ENCODE assay signal across 8 cellular contexts in the genomic region with DNA sequence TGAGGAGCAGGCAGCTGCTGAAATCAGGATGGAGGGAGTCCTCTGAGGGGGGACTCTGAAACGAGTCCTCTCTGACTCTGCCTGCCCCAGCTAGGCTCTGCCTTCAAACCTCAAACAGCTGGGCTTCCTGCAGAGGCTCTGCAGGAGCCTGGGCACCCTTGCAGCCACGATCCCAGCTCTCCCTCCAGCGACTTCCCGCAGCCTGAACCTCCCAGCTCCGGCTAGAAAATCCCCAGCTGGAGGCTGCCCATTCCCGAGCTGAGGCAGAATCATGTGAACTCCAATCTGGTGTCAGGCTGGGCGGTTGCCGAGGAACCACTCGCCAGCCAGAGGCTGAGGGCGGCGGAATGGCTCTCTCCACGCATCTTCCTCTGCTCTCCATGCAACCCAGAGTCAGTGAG. TPM values are rescaled to one million over a fixed set of nuclear protein-coding genes. Genes with fewer than 3 reads are reported as not detected.
DNase-seq lines count a peak whose midpoint lies in the region; ATAC-seq and TF ChIP-seq lines count a peak whose summit lies in the region.

A gene with protein sequence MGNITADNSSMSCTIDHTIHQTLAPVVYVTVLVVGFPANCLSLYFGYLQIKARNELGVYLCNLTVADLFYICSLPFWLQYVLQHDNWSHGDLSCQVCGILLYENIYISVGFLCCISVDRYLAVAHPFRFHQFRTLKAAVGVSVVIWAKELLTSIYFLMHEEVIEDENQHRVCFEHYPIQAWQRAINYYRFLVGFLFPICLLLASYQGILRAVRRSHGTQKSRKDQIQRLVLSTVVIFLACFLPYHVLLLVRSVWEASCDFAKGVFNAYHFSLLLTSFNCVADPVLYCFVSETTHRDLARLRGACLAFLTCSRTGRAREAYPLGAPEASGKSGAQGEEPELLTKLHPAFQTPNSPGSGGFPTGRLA (minus strand): TSS at position 204 of the 401 bp plus-strand sequence. CDS start 9,654 bp downstream, outside the sequence.

- no peak within 1 kb of the TSS for H3K9ac ChIP-seq in mesendoderm (ENCODE audit: low read length)

- H3K79me2 ChIP-seq in mesendoderm (ENCODE audit: control insufficient read depth, insufficient read depth, low read length): no peaks in the 10 kb centered on the region

- H3K27ac ChIP-seq in RWPE2 (ENCODE audit: poor library complexity, severe bottlenecking) (peak within 1 kb of the TSS; percentile 73), mesendoderm (ENCODE audit: low read depth, low read length) (no peak within 1 kb of the TSS), prostate gland (no peak within 1 kb of the TSS)

- H3K27me3 ChIP-seq in RWPE2 (ENCODE audit: insufficient read depth, poor library complexity, severe bottlenecking) (no peaks in the 10 kb centered on the region), mesendoderm (ENCODE audit: insufficient read depth, low read length, poor library complexity) (no peaks in the 10 kb centered on the region), prostate gland (replicated peaks; ENCODE audit: insufficient read depth) (no peaks in the 10 kb centered on the region)

- H3K4me1 ChIP-seq in RWPE2 (ENCODE audit: insufficient read depth, poor library complexity, severe bottlenecking): peaks cover 14% of the 10 kb centered on the region
- H3K4me1 ChIP-seq in mesendoderm (ENCODE audit: control insufficient read depth, low read depth, low read length): no peaks in the 10 kb centered on the region
- no peaks in the 10 kb centered on the region for H3K4me1 ChIP-seq in prostate gland (replicated peaks)

- no peaks in the 10 kb centered on the region for H3K36me3 ChIP-seq in RWPE2 (ENCODE audit: low read depth)
- no peaks in the 10 kb centered on the region for H3K36me3 ChIP-seq in mesendoderm (ENCODE audit: control insufficient read depth, insufficient read depth, low read length)
- H3K36me3 ChIP-seq in prostate gland: no peaks in the 10 kb centered on the region

- no peak within 1 kb of the TSS for H2BK15ac ChIP-seq in mesendoderm (replicated peaks; ENCODE audit: low read depth)

- no peak for TF ChIP-seq POLR2A in prostate gland (IDR thresholded peaks at IDR 0.05)

- no peak for ATAC-seq in RWPE2 (ENCODE audit: low read depth)
- ATAC-seq in HG02763 (IDR thresholded peaks at IDR 0.05; ENCODE audit: unreplicated experiment): no peak

- H3K4me3 ChIP-seq in GM12865 (ENCODE audit: low read depth, low read length) (peak within 1 kb of the TSS; percentile 40), RWPE2 (ENCODE audit: severe bottlenecking) (no peak within 1 kb of the TSS), mesendoderm (ENCODE audit: low read length) (no peak within 1 kb of the TSS), prostate gland (no peak within 1 kb of the TSS)

- no peak within 1 kb of the TSS for H4K8ac ChIP-seq in mesendoderm (ENCODE audit: low read depth, low read length)

- no peak within 1 kb of the TSS for H3K18ac ChIP-seq in mesendoderm (ENCODE audit: low read length)

- H3K4me2 ChIP-seq in mesendoderm (ENCODE audit: low read length): no peak within 1 kb of the TSS

- TF ChIP-seq CTCF in GM12865 (IDR thresholded peaks at IDR 0.05; ENCODE audit: insufficient read depth, low read depth, low read length, missing control alignments): no peak
- no peak for TF ChIP-seq CTCF in RWPE2 (IDR thresholded peaks at IDR 0.05; ENCODE audit: poor library complexity, severe bottlenecking)
- no peak for TF ChIP-seq CTCF in prostate gland (IDR thresholded peaks at IDR 0.05)

- intact Hi-C loops in prostate gland (cut with DNase I): no loop called here

- H2BK120ac ChIP-seq in mesendoderm (ENCODE audit: low read depth, low read length): no peak within 1 kb of the TSS

- H4K5ac ChIP-seq in mesendoderm (ENCODE audit: low read length): no peak within 1 kb of the TSS

- peak within 1 kb of the TSS; percentile 66 for H3K23ac ChIP-seq in mesendoderm (ENCODE audit: low read length)

- no CpG with 5 or more reads among the region's 12 CpGs for WGBS in mesendoderm (ENCODE audit: extremely low coverage, insufficient coverage, low lambda C conversion rate)
- 16% methylated on average over 5 of the region's 12 CpGs for WGBS in prostate gland

- no peaks in the 10 kb centered on the region for H3K79me1 ChIP-seq in mesendoderm (ENCODE audit: low read length)

- H2BK5ac ChIP-seq in mesendoderm (ENCODE audit: low read length): no peak within 1 kb of the TSS

- DNase-seq in A172 (ENCODE audit: low spot score) (peak; percentile 50), GM12865 (ENCODE audit: low read depth) (no peak), RWPE2 (ENCODE audit: low spot score) (no peak), mesendoderm (no peak), prostate gland (ENCODE audit: low spot score) (no peak), OCI-M1 (lab: John Stamatoyannopoulos, UW) (no peak)
- peak; percentile 24 for DNase-seq in effector CD4-positive, alpha-beta T cell

- no peak within 1 kb of the TSS for H2AK5ac ChIP-seq in mesendoderm (ENCODE audit: low read length)

- H3K9me3 ChIP-seq in RWPE2 (ENCODE audit: severe bottlenecking) (peaks cover 2% of the 10 kb centered on the region), prostate gland (no peaks in the 10 kb centered on the region)

- no peak within 1 kb of the TSS for H3K56ac ChIP-seq in mesendoderm (ENCODE audit: low read length)

- no peak within 1 kb of the TSS for H3K4ac ChIP-seq in mesendoderm (ENCODE audit: low read depth, low read length)

RNA-seq across cellular contexts. Expression of the gene that starts here (rescaled TPM):
- 0.48 and 0.98 TPM in 2 replicates for total RNA-seq in A172 (2014; rRNA removed; shearing (Covaris generic))
- polyA plus RNA-seq in mesendoderm (2013, experiment 1 of 2): 0.22 TPM
- 0.27 TPM for polyA plus RNA-seq in mesendoderm (2013, experiment 2 of 2)
- total RNA-seq in prostate gland: 1 to 10 TPM in 1 of 2 donors, under 1 TPM in 1; 0.87 to 3.0 TPM

Comparison
In these comparisons a context has a peak if more than half of its experiments do, and no peak if none do; other contexts are left out.
1. Peak in DNase-seq in A172; RNA of the gene not detected or under 1 TPM.